Comparison of ENCODE assay signal across 8 cellular contexts in genomic region chr4:56435748-56436442, GRCh38. TPM values are rescaled to one million over a fixed set of nuclear protein-coding genes. Genes with fewer than 3 reads are reported as not detected.
DNase-seq lines count a peak whose midpoint lies in the region; TF ChIP-seq lines count a peak whose summit lies in the region.

PAICS (plus strand) TSS chr4:56436260; CDS start chr4:56436313, 53 bp downstream.

- H3K4me1 Mint-ChIP-seq in HFFc6 (ENCODE audit: low read depth), result peaks cover 61% of the 10 kb centered on the region

- peak within 1 kb of the TSS; percentile 95 for H3K4me3 Mint-ChIP-seq in HFFc6

- peak; percentile 84 for TF ChIP-seq POLR2A in NB4 (IDR thresholded peaks at IDR 0.05; ENCODE audit: extremely low read depth, insufficient read length)

- peak; percentile 67 for DNase-seq in GM04503 (ENCODE audit: low read depth)
- DNase-seq in HFFc6, result peak; percentile 86
- peak; percentile 98 for DNase-seq in NB4 (ENCODE audit: low read depth)
- DNase-seq in SK-N-MC (ENCODE audit: low read depth, low spot score), result peak; percentile 92
- peak; percentile 96 for DNase-seq in activated naive CD4-positive, alpha-beta T cell treated with anti-CD3 and anti-CD28 coated beads, Interleukin-2, amount 50 U/mL, for 16 hours
- peak; percentile 94 for DNase-seq in globus pallidus (ENCODE audit: low spot score)
- DNase-seq in occipital lobe (lab: John Stamatoyannopoulos, UW), result peak; percentile 90

- no peak for TF ChIP-seq CTCF in HFFc6 (IDR thresholded peaks at IDR 0.05)
- no peak for TF ChIP-seq CTCF in NB4 (IDR thresholded peaks at IDR 0.05; ENCODE audit: low read depth, low read length)

- no peaks in the 10 kb centered on the region for H3K9me3 Mint-ChIP-seq in HFFc6

- H3K36me3 ChIP-seq in SK-N-MC (ENCODE audit: insufficient read depth, low read length), result peaks cover 20% of the 10 kb centered on the region

- H3K27ac Mint-ChIP-seq in HFFc6, result peak within 1 kb of the TSS; percentile 94

- peaks cover 3% of the 10 kb centered on the region; the same call in 1 of the 2 replicates for H3K27me3 Mint-ChIP-seq in HFFc6 (ENCODE audit: insufficient read depth)

- H3K36me3 Mint-ChIP-seq in HFFc6 (ENCODE audit: low read depth), result peaks cover 8% of the 10 kb centered on the region

- peak within 1 kb of the TSS; percentile 89 for H3K27ac ChIP-seq in SK-N-MC
- peak within 1 kb of the TSS; percentile 98 for H3K27ac ChIP-seq in temporal lobe (ENCODE audit: low read depth, low read length)

- H3K4me3 ChIP-seq in NB4 (ENCODE audit: low read depth, low read length), result peak within 1 kb of the TSS; percentile 100
- peak within 1 kb of the TSS; percentile 90 for H3K4me3 ChIP-seq in SK-N-MC

- peak within 1 kb of the TSS; percentile 95 for H3K9ac ChIP-seq in SK-N-MC (ENCODE audit: insufficient read length)

- H3K9me3 ChIP-seq in SK-N-MC (ENCODE audit: low read depth, low read length), result no peaks in the 10 kb centered on the region

RNA-seq across cellular contexts. Expression of gene PAICS, which starts in this region (rescaled TPM):
- 100 to 1,000 TPM; 136 to 177 (median 168) TPM for total RNA-seq in HFFc6 (2021; fragmentation: NEBNext Ultra II Directional; extraction: Animal tissue kit (Norgen Biotek cat#: 25700))
- total RNA-seq in occipital lobe, result 14.0 TPM
- 10.6 TPM for total RNA-seq in temporal lobe

Comparison
In these comparisons a context has a peak if more than half of its experiments do, and no peak if none do; other contexts are left out.
1. Peak in every context shown above with its lines: DNase-seq, H3K4me3 ChIP-seq and H3K27ac ChIP-seq.